ENCODE assay signal across 2 cellular contexts in genomic region chr5:179796877-179797608, GRCh38.
TF ChIP-seq lines count a peak whose summit lies in the region.

No MANE protein-coding gene starts in this region.

TF ChIP-seq in IMR-90, 13 proteins besides CTCF, POLR2A, EP300 and RAD21:
- TF ChIP-seq MAZ (IDR thresholded peaks at IDR 0.05; ENCODE audit: borderline replicate concordance, low read depth, low read length) (no peak), NFE2L2 (IDR thresholded peaks at IDR 0.05; ENCODE audit: low read depth, low read length) (no peak), BHLHE40 (IDR thresholded peaks at IDR 0.05; ENCODE audit: low read depth, low read length) (no peak), CEBPB (IDR thresholded peaks at IDR 0.05; ENCODE audit: low read depth, low read length) (no peak), RFX5 (IDR thresholded peaks at IDR 0.05; ENCODE audit: low read depth, low read length) (no peak), SMC3 (IDR thresholded peaks at IDR 0.05; ENCODE audit: low read depth, low read length) (no peak), MXI1 (IDR thresholded peaks at IDR 0.05; ENCODE audit: borderline replicate concordance, low read depth, low read length) (no peak), FOS (IDR thresholded peaks at IDR 0.05; ENCODE audit: low read depth, low read length) (no peak), CHD1 (IDR thresholded peaks at IDR 0.05; ENCODE audit: low read depth, low read length) (no peak), MAFK (IDR thresholded peaks at IDR 0.05; ENCODE audit: low read depth, low read length) (no peak), RCOR1 (IDR thresholded peaks at IDR 0.05; ENCODE audit: insufficient replicate concordance, low read length) (no peak), ELK1 (IDR thresholded peaks at IDR 0.05; ENCODE audit: borderline replicate concordance, low read depth, low read length) (no peak), USF2 (IDR thresholded peaks at IDR 0.05; ENCODE audit: low read depth, low read length) (no peak)
TF ChIP-seq in IMR-90: peak in this region for 0.

TF ChIP-seq in neural cell, 6 proteins besides CTCF, POLR2A, EP300 and RAD21:
- TF ChIP-seq POLR2AphosphoS5 (IDR thresholded peaks at IDR 0.05) (no peak), EZH2 (IDR thresholded peaks at IDR 0.05; ENCODE audit: borderline replicate concordance, insufficient read depth, low read length, poor library complexity, severe bottlenecking) (no peak)
